ENCODE assay signal across 1 cellular context in the genomic region with DNA sequence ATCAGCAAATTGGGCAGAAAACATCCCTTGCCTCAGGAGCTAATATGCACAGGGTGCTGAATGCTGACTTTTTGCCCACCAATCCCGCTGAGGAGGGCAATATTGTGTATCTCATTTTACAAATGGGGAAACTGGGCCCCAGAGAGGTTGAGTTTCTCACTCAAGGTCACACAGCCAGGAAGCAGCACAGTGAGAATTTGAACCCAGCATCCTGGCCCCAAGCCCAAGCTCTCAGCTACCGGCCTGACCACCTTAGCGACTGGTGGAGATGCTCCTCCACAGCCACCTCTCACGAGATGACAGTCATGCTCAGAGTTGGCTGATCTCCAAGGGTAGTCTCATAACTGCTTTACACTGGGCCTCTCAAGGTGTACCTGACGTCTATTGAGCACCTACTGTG.
A peak's percentile ranks its signal among the peaks of the same experiment; 100 is the strongest.
TF ChIP-seq lines count a peak whose summit lies in the region.

No MANE protein-coding gene starts in this region.

TF ChIP-seq in HepG2, 621 proteins besides CTCF, POLR2A, EP300 and RAD21:
- TF ChIP-seq RELA (CRISPR knock-in tag; IDR thresholded peaks at IDR 0.05) (no peak), ZNF496 (CRISPR knock-in tag; IDR thresholded peaks at IDR 0.05; ENCODE audit: insufficient replicate concordance) (no peak), MIER3 (CRISPR knock-in tag; IDR thresholded peaks at IDR 0.05; ENCODE audit: borderline replicate concordance) (no peak), STAT5B (CRISPR knock-in tag; IDR thresholded peaks at IDR 0.05) (no peak), SOX13 (IDR thresholded peaks at IDR 0.05) (no peak), SOX13 (CRISPR knock-in tag; conservative IDR thresholded peaks at IDR 0.05 in 1 of 2, IDR thresholded peaks at IDR 0.05 in 1 of 2) (no peak), ZNF768 (CRISPR knock-in tag; IDR thresholded peaks at IDR 0.05) (peak; percentile 85)
- TF ChIP-seq, protein P1, sequence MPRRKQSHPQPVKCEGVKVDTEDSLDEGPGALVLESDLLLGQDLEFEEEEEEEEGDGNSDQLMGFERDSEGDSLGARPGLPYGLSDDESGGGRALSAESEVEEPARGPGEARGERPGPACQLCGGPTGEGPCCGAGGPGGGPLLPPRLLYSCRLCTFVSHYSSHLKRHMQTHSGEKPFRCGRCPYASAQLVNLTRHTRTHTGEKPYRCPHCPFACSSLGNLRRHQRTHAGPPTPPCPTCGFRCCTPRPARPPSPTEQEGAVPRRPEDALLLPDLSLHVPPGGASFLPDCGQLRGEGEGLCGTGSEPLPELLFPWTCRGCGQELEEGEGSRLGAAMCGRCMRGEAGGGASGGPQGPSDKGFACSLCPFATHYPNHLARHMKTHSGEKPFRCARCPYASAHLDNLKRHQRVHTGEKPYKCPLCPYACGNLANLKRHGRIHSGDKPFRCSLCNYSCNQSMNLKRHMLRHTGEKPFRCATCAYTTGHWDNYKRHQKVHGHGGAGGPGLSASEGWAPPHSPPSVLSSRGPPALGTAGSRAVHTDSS (CRISPR knock-in tag; conservative IDR thresholded peaks at IDR 0.05): no peak
- TF ChIP-seq, protein P2, sequence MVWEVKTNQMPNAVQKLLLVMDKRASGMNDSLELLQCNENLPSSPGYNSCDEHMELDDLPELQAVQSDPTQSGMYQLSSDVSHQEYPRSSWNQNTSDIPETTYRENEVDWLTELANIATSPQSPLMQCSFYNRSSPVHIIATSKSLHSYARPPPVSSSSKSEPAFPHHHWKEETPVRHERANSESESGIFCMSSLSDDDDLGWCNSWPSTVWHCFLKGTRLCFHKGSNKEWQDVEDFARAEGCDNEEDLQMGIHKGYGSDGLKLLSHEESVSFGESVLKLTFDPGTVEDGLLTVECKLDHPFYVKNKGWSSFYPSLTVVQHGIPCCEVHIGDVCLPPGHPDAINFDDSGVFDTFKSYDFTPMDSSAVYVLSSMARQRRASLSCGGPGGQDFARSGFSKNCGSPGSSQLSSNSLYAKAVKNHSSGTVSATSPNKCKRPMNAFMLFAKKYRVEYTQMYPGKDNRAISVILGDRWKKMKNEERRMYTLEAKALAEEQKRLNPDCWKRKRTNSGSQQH (CRISPR knock-in tag; IDR thresholded peaks at IDR 0.05; ENCODE audit: low read depth): no peak
